In the genomic region with DNA sequence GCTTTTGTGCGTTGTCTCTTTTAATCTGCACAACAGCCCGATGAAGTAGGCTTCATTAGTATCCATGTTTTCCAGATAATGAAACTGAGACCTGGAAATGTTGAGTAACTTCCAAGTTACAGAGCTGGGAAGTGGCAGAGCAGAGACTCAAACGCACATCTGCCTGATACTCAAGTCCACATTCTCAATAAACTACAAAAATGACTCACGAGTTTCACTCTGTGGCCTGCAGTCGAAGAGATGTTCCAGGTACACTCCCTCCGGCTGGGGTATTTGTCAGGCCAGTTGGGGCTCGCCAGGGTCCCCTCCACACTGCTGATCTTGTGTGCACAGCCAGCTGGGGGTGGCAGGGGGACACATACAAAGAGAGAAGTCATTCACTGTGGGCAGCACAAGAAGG, we compare ENCODE assay signal across 24 cellular contexts. TPM values are rescaled to one million over a fixed set of nuclear protein-coding genes. Genes with fewer than 3 reads are reported as not detected.
DNase-seq lines count a peak whose midpoint lies in the region; ATAC-seq and TF ChIP-seq lines count a peak whose summit lies in the region.
"Had no signal": no experiment of that assay in that cellular context is flagged by ENCODE, and none has a peak within 500 bp of the region (broad histone marks: within the 10 kb centered on the region; RNA-seq: fewer than 3 reads in every experiment).

No MANE protein-coding gene starts in this region.

- no peaks in the 10 kb centered on the region for H3K36me3 Mint-ChIP-seq in activated T-helper 17 cell treated with anti-CD3 and anti-CD28 coated beads, Interleukin-2, amount 50 U/mL, for 72 hours (ENCODE audit: low read depth)
- H3K36me3 Mint-ChIP-seq in Caco-2 (ENCODE audit: insufficient read depth, unreplicated experiment) = no peaks in the 10 kb centered on the region
- H3K36me3 Mint-ChIP-seq: activated CD4-positive, alpha-beta memory T cell treated with anti-CD3 and anti-CD28 coated beads for 36 hours; activated naive CD4-positive, alpha-beta T cell treated with anti-CD3 and anti-CD28 coated beads, Interleukin-2, amount 50 U/mL, for 72 hours; CD14-positive monocyte had no signal

- H3K27ac Mint-ChIP-seq in activated T-helper 17 cell treated with anti-CD3 and anti-CD28 coated beads, Interleukin-2, amount 50 U/mL, for 72 hours = no peak overlapping the region
- H3K27ac Mint-ChIP-seq in Caco-2 (ENCODE audit: unreplicated experiment) = no peak overlapping the region
- H3K27ac Mint-ChIP-seq: activated CD4-positive, alpha-beta memory T cell treated with anti-CD3 and anti-CD28 coated beads for 36 hours; activated naive CD4-positive, alpha-beta T cell treated with anti-CD3 and anti-CD28 coated beads, Interleukin-2, amount 50 U/mL, for 72 hours; activated T-cell treated with anti-CD3 and anti-CD28 coated beads, Interleukin-2, amount 50 U/mL, for 24 hours; CD14-positive monocyte had no signal

- H3K36me3 ChIP-seq in Caco-2 (ENCODE audit: control insufficient read depth, insufficient read depth, low read length) = no peaks in the 10 kb centered on the region
- H3K36me3 ChIP-seq: neutrophil, thoracic aorta had no signal

- POLR2A ChIA-PET in Caco-2 (lab: Charles Lee) = no interaction called here

- H3K27me3 ChIP-seq in Caco-2 (replicated peaks; ENCODE audit: control insufficient read depth, insufficient read depth, low read length) = no peaks in the 10 kb centered on the region

- ATAC-seq in GM18861 (IDR thresholded peaks at IDR 0.05; ENCODE audit: unreplicated experiment) = peak; percentile 46
- ATAC-seq in HG02623 (IDR thresholded peaks at IDR 0.05; ENCODE audit: unreplicated experiment) = peak; percentile 44
- ATAC-seq in activated T-helper 17 cell treated with anti-CD3 and anti-CD28 coated beads, Interleukin-2, amount 50 U/mL, for 72 hours (replicated peaks) = peak; percentile 41
- no peak for ATAC-seq in HG02884 (IDR thresholded peaks at IDR 0.05; ENCODE audit: unreplicated experiment)

- peaks cover 5% of the 10 kb centered on the region for H3K4me1 ChIP-seq in Caco-2

- no TSS peak for BruUV-seq in Caco-2 (replicated peaks; lab: Mats Ljungman, UMichigan)

- DNase-seq in GM10266 (ENCODE audit: extremely low spot score) (peak; percentile 54), NCI-H1694 treated with DMSO at 0.1 percent for 48 hours (lab: John Stamatoyannopoulos, UW) (no peak), Caco-2 (no peak), DMS53 (lab: John Stamatoyannopoulos, UW) (no peak)
- DNase-seq: ACHN; activated CD4-positive, alpha-beta memory T cell treated with anti-CD3 and anti-CD28 coated beads for 36 hours; activated T-cell treated with anti-CD3 and anti-CD28 coated beads, Interleukin-2, amount 50 U/mL, for 24 hours; DMS153; IMR-90; NCI-H146; NCI-H774; stimulated activated CD8-positive, alpha-beta memory T cell treated with anti-CD3 and anti-CD28 coated beads, Interleukin-4, amount 100 ng/mL, for 48 hours had no signal

- no peaks in the 10 kb centered on the region for H3K9me3 ChIP-seq in Caco-2
- H3K9me3 ChIP-seq: neutrophil, thoracic aorta had no signal

- H3K4me3 Mint-ChIP-seq in activated T-helper 17 cell treated with anti-CD3 and anti-CD28 coated beads, Interleukin-2, amount 50 U/mL, for 72 hours = no peak overlapping the region
- no peak overlapping the region for H3K4me3 Mint-ChIP-seq in Caco-2 (ENCODE audit: unreplicated experiment)
- H3K4me3 Mint-ChIP-seq: activated CD4-positive, alpha-beta memory T cell treated with anti-CD3 and anti-CD28 coated beads for 36 hours; activated T-cell treated with anti-CD3 and anti-CD28 coated beads, Interleukin-2, amount 50 U/mL, for 24 hours; CD14-positive monocyte had no signal

- peaks cover 11% of the 10 kb centered on the region for H3K4me1 Mint-ChIP-seq in activated T-helper 17 cell treated with anti-CD3 and anti-CD28 coated beads, Interleukin-2, amount 50 U/mL, for 72 hours
- H3K4me1 Mint-ChIP-seq in Caco-2 (ENCODE audit: low read depth, unreplicated experiment) = peaks cover 13% of the 10 kb centered on the region

- intact Hi-C loops in Caco-2 (cut with micrococcal nuclease; ENCODE audit: unreplicated experiment) = no loop called here

- H3K9me3 Mint-ChIP-seq in activated T-helper 17 cell treated with anti-CD3 and anti-CD28 coated beads, Interleukin-2, amount 50 U/mL, for 72 hours = no peaks in the 10 kb centered on the region
- no peaks in the 10 kb centered on the region for H3K9me3 Mint-ChIP-seq in Caco-2 (ENCODE audit: unreplicated experiment)
- H3K9me3 Mint-ChIP-seq: activated CD4-positive, alpha-beta memory T cell treated with anti-CD3 and anti-CD28 coated beads for 36 hours; activated naive CD4-positive, alpha-beta T cell treated with anti-CD3 and anti-CD28 coated beads, Interleukin-2, amount 50 U/mL, for 72 hours; activated T-cell treated with anti-CD3 and anti-CD28 coated beads, Interleukin-2, amount 50 U/mL, for 24 hours had no signal

- peaks cover 25% of the 10 kb centered on the region for H3K27me3 Mint-ChIP-seq in activated T-helper 17 cell treated with anti-CD3 and anti-CD28 coated beads, Interleukin-2, amount 50 U/mL, for 72 hours
- no peaks in the 10 kb centered on the region for H3K27me3 Mint-ChIP-seq in Caco-2 (ENCODE audit: insufficient read depth, unreplicated experiment)

- no peak for TF ChIP-seq CTCF in GM10266 (IDR thresholded peaks at IDR 0.05; ENCODE audit: control insufficient read depth, insufficient read depth, low read depth, missing control alignments)
- TF ChIP-seq CTCF in Caco-2 (IDR thresholded peaks at IDR 0.05; ENCODE audit: insufficient read depth in 1 of 2, low read depth in 1 of 2, low read length in 1 of 2, severe bottlenecking in 1 of 2, unreplicated experiment in 1 of 2) = no peak

- CTCF ChIA-PET in Caco-2 (lab: Charles Lee) = interaction anchor here (1.5 to 3.2 kb wide), 3 partner anchors 42 to 359 kb away, joined by 6 to 18 read pairs (median 10); partner anchors contain the start of gene TLL2

- no peak overlapping the region for H3K4me3 ChIP-seq in Caco-2 (ENCODE audit: low read depth, low read length)
- H3K4me3 ChIP-seq: thoracic aorta had no signal

RNA-seq across cellular contexts. Expression of gene OPALIN, which starts 17.7 kb away (rescaled TPM):
- total RNA-seq in activated T-helper 17 cell treated with anti-CD3 and anti-CD28 coated beads, Interleukin-2, amount 50 U/mL, for 72 hours = not detected
- total RNA-seq in Caco-2 (2022) = not detected in 2 replicates
- total RNA-seq: activated CD4-positive, alpha-beta memory T cell treated with anti-CD3 and anti-CD28 coated beads for 36 hours; activated naive CD4-positive, alpha-beta T cell treated with anti-CD3 and anti-CD28 coated beads, Interleukin-2, amount 50 U/mL, for 72 hours; IMR-90; lower leg skin; M059J; pulmonary artery endothelial cell; SK-MEL-5; thoracic aorta had no signal
